8 cellular contexts compared by ENCODE assay signal in the genomic region with DNA sequence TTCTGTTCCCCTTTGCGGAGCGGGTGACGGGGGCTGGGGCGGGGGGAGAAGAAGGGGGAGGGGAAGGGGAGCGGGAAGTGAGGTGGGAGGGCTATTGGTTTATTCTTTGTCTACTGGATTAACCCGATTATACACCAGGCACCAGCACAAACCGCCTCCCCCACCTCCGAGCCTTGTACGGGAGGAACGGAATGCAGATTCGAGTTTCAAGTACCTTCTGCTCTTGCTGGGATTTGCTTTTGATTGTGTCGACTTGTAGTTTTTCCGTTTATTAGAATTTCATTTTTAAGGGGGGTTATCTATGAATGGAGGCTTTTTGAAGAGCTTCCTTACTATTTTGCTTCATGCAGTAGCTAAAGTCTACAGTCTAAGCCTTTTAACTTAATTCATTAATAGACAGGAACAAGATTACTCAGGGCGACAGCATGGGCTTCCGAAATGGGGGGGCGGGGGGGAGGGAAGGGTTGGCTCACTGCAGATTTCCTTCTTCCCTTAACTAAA. TPM values are rescaled to one million over a fixed set of nuclear protein-coding genes. Genes with fewer than 3 reads are reported as not detected.
A peak's percentile ranks its signal among the peaks of the same experiment; 100 is the strongest.
DNase-seq lines count a peak whose midpoint lies in the region; ATAC-seq and TF ChIP-seq lines count a peak whose summit lies in the region.

No MANE protein-coding gene starts in this region.

- CTCF ChIA-PET in Caco-2 (lab: Charles Lee), result interaction anchor here (0.6 to 1.3 kb wide), 8 partner anchors 16 to 663 kb away, joined by 3 to 8 read pairs (median 5); no protein-coding TSS in a partner anchor
- CTCF ChIA-PET in activated B cell treated with CpG ODN at 0.5 μM for 24 hours (lab: Charles Lee), result interaction anchor here (0.7 to 2.1 kb wide), 5 partner anchors 21 to 676 kb away, joined by 3 to 14 read pairs (median 3); no protein-coding TSS in a partner anchor

- POLR2A ChIA-PET in Caco-2 (lab: Charles Lee), result interaction anchor here (0.9 to 1.2 kb wide), 6 partner anchors 74 to 618 kb away, joined by 4 to 7 read pairs (median 4); no protein-coding TSS in a partner anchor
- POLR2A ChIA-PET in activated B cell treated with CpG ODN at 0.5 μM for 24 hours (lab: Charles Lee), result interaction anchor here (0.7 to 1.2 kb wide), 2 partner anchors 59 to 64 kb away, joined by 4 to 10 read pairs; no protein-coding TSS in a partner anchor

- ATAC-seq in activated B cell treated with CpG ODN at 0.5 μM for 24 hours (ENCODE audit: low read depth), result no peak
- peak; percentile 6 for ATAC-seq in Right ventricle myocardium inferior
- no peak for ATAC-seq in GM18505 (IDR thresholded peaks at IDR 0.05; ENCODE audit: unreplicated experiment)

- BruUV-seq in Caco-2 (replicated peaks; lab: Mats Ljungman, UMichigan), result no TSS peak

- H3K4me1 ChIP-seq in Caco-2, result peaks cover 29% of the 10 kb centered on the region

- H3K27me3 Mint-ChIP-seq in Caco-2 (ENCODE audit: insufficient read depth, unreplicated experiment) (no peaks in the 10 kb centered on the region), activated B cell treated with CpG ODN at 0.5 μM for 24 hours (peaks cover 17% of the 10 kb centered on the region), osteocyte (ENCODE audit: unreplicated experiment) (no peaks in the 10 kb centered on the region)

- H3K9me3 Mint-ChIP-seq in Caco-2 (ENCODE audit: unreplicated experiment), result no peaks in the 10 kb centered on the region
- no peaks in the 10 kb centered on the region for H3K9me3 Mint-ChIP-seq in activated B cell treated with CpG ODN at 0.5 μM for 24 hours
- H3K9me3 Mint-ChIP-seq in osteocyte (ENCODE audit: unreplicated experiment), result no peaks in the 10 kb centered on the region

- no peak for TF ChIP-seq POLR2A in GM18505 (IDR thresholded peaks at IDR 0.05; ENCODE audit: borderline replicate concordance, extremely low read depth, insufficient read depth, insufficient read length)

- 0 out of 2 replicates have a peak, but pooled peaks cover 4% of the 10 kb centered on the region for H3K36me3 ChIP-seq in Caco-2 (ENCODE audit: control insufficient read depth, insufficient read depth, low read length)

- H3K27me3 ChIP-seq in Caco-2 (replicated peaks; ENCODE audit: control insufficient read depth, insufficient read depth, low read length), result no peaks in the 10 kb centered on the region

- H3K27ac Mint-ChIP-seq in Caco-2 (ENCODE audit: unreplicated experiment) (peak overlapping the region; percentile 91), activated B cell treated with CpG ODN at 0.5 μM for 24 hours (no peak overlapping the region), osteocyte (ENCODE audit: unreplicated experiment) (peak overlapping the region; percentile 96)

- TF ChIP-seq CTCF in Caco-2 (IDR thresholded peaks at IDR 0.05; ENCODE audit: insufficient read depth in 1 of 2, low read depth in 1 of 2, low read length in 1 of 2, severe bottlenecking in 1 of 2, unreplicated experiment in 1 of 2) (no peak), activated B cell treated with CpG ODN at 0.5 μM for 24 hours (IDR thresholded peaks at IDR 0.05) (no peak), osteocyte (IDR thresholded peaks at IDR 0.05) (no peak)

- H3K4me3 ChIP-seq in Caco-2 (ENCODE audit: low read depth, low read length), result peak overlapping the region; percentile 84

- H3K4me3 Mint-ChIP-seq in Caco-2 (ENCODE audit: unreplicated experiment), result no peak overlapping the region
- H3K4me3 Mint-ChIP-seq in activated B cell treated with CpG ODN at 0.5 μM for 24 hours, result peak overlapping the region; percentile 82
- peak overlapping the region; percentile 80 for H3K4me3 Mint-ChIP-seq in osteocyte (ENCODE audit: unreplicated experiment)

- intact Hi-C loops in Caco-2 (cut with micrococcal nuclease; ENCODE audit: unreplicated experiment), result loop anchor here (1.0 to 10.0 kb wide), 5 partner anchors 367 to 675 kb away; no protein-coding TSS in a partner anchor
- intact Hi-C loops in activated B cell treated with CpG ODN at 0.5 μM for 24 hours (cut with micrococcal nuclease), result loop anchor here (2.0 to 10.0 kb wide), 9 partner anchors 23 to 635 kb away; no protein-coding TSS in a partner anchor
- intact Hi-C loops in Right ventricle myocardium inferior (cut with DNase I), result loop anchor here (1.0 to 10.0 kb wide), 10 partner anchors 21 to 937 kb away; a partner anchor contains a TSS

- no peaks in the 10 kb centered on the region for H3K9me3 ChIP-seq in Caco-2

- peaks cover 27% of the 10 kb centered on the region for H3K36me3 Mint-ChIP-seq in Caco-2 (ENCODE audit: insufficient read depth, unreplicated experiment)
- H3K36me3 Mint-ChIP-seq in activated B cell treated with CpG ODN at 0.5 μM for 24 hours (ENCODE audit: low read depth), result no peaks in the 10 kb centered on the region
- H3K36me3 Mint-ChIP-seq in osteocyte (ENCODE audit: unreplicated experiment), result peaks cover 4% of the 10 kb centered on the region

- DNase-seq in Caco-2, result peak; percentile 59 to 82
- DNase-seq in Kasumi-1 (lab: John Stamatoyannopoulos, UW), result peak; percentile 45 to 57
- DNase-seq in activated B cell treated with CpG ODN at 0.5 μM for 24 hours, result no peak
- peak; percentile 85 for DNase-seq in Right ventricle myocardium inferior (ENCODE audit: missing footprints)
- no peak for DNase-seq in osteocyte (ENCODE audit: extremely low spot score, unreplicated experiment)
- DNase-seq in DMS79 treated with DMSO at 0.1 percent for 48 hours (lab: John Stamatoyannopoulos, UW), result no peak
- no peak for DNase-seq in mucosa of gallbladder (ENCODE audit: low spot score)

- peaks cover 13% of the 10 kb centered on the region for H3K4me1 Mint-ChIP-seq in Caco-2 (ENCODE audit: low read depth, unreplicated experiment)
- H3K4me1 Mint-ChIP-seq in activated B cell treated with CpG ODN at 0.5 μM for 24 hours, result peaks cover 25% of the 10 kb centered on the region
- H3K4me1 Mint-ChIP-seq in osteocyte (ENCODE audit: unreplicated experiment), result peaks cover 25% of the 10 kb centered on the region

RNA-seq across cellular contexts. Expression of a gene that starts 0.9 kb away (rescaled TPM):
- total RNA-seq in Caco-2 (2022), result 28.9 and 32.4 TPM in 2 replicates
- 0.73 and 1.00 TPM in 2 replicates for total RNA-seq in activated B cell treated with CpG ODN at 0.5 μM for 24 hours
- 40.0 TPM for total RNA-seq in Right ventricle myocardium inferior
- total RNA-seq in osteocyte, result 46.1 and 52.0 TPM in 2 replicates
- 21.8 TPM for total RNA-seq in mucosa of gallbladder

Comparison
In these comparisons a context has a peak if more than half of its experiments do, and no peak if none do; other contexts are left out.
1. DNase-seq: peak in Caco-2 (2 of 2), Kasumi-1 (2 of 2) and Right ventricle myocardium inferior (single experiment); none in activated B cell treated with CpG ODN at 0.5 μM for 24 hours (single experiment), osteocyte (single experiment), DMS79 treated with DMSO at 0.1 percent for 48 hours (single experiment) and mucosa of gallbladder (single experiment).
2. RNA of a gene that starts 0.9 kb away (total RNA-seq): 46.1 to 52.0 TPM in osteocyte, 40.0 TPM in Right ventricle myocardium inferior (single experiment), 28.9 to 32.4 TPM in Caco-2 and 21.8 TPM in mucosa of gallbladder (single experiment); 0.73 to 1.00 TPM in activated B cell treated with CpG ODN at 0.5 μM for 24 hours; every median in the first group is over 10 times any median in the second.